7 cellular contexts compared by ENCODE assay signal in genomic region chr3:122383915-122384697, GRCh38. TPM values are rescaled to one million over a fixed set of nuclear protein-coding genes. Genes with fewer than 3 reads are reported as not detected.
DNase-seq lines count a peak whose midpoint lies in the region; ATAC-seq and TF ChIP-seq lines count a peak whose summit lies in the region.

Gene FAM162A, plus strand, starts transcription at chr3:122384182. Its CDS starts 84 bp downstream, at chr3:122384266.

- peaks cover 0 to 31% (median 26%) of the 10 kb centered on the region in 4 donors for H3K4me1 ChIP-seq in sigmoid colon

- intact Hi-C loops in sigmoid colon (cut with DNase I), result loop anchor here (1.0 to 10.0 kb wide), 3 partner anchors 32 to 839 kb away; partner anchors contain the start of genes KPNA1, POLQ and WDR5B

- peak; percentile 89 for ATAC-seq in GM18511 (IDR thresholded peaks at IDR 0.05; ENCODE audit: unreplicated experiment)
- ATAC-seq in HG03039 (IDR thresholded peaks at IDR 0.05; ENCODE audit: unreplicated experiment), result peak; percentile 87

- TF ChIP-seq EP300 in sigmoid colon (IDR thresholded peaks at IDR 0.05), result no peak

- H3K9me3 ChIP-seq in sigmoid colon, result no peaks in the 10 kb centered on the region

- peak; percentile 41 for TF ChIP-seq CTCF in astrocyte of the spinal cord (IDR thresholded peaks at IDR 0.05; ENCODE audit: low read depth, low read length)
- peak; percentile 20 to 37 (median 27) for TF ChIP-seq CTCF in sigmoid colon (IDR thresholded peaks at IDR 0.05)

- H3K27me3 ChIP-seq in sigmoid colon, result no peaks in the 10 kb centered on the region

- peaks cover 0 to 7% (median 0%) of the 10 kb centered on the region in 4 donors for H3K36me3 ChIP-seq in sigmoid colon

- 0 to 1% methylated on average over 51 of the region's 51 CpGs for WGBS in sigmoid colon, 2 donors

- H3K27ac ChIP-seq in sigmoid colon, result peak within 1 kb of the TSS; percentile 90 to 93 (median 92)

- peak; percentile 98 to 99 for DNase-seq in NCI-H2081 (lab: John Stamatoyannopoulos, UW)
- DNase-seq in T1000 (lab: John Stamatoyannopoulos, UW), result peak; percentile 85
- DNase-seq in astrocyte of the spinal cord (ENCODE audit: low read depth, low spot score), result peak; percentile 89
- DNase-seq in hypothalamus (lab: John Stamatoyannopoulos, UW), result peak; percentile 38 to 96 (median 89)
- peak; percentile 94 for DNase-seq in sigmoid colon

- in situ Hi-C loops in astrocyte of the spinal cord (cut with HindIII; ENCODE audit: low sequenced_read_pairs), result no loop called here

- peak within 1 kb of the TSS; percentile 93 for H3K4me3 ChIP-seq in astrocyte of the spinal cord (ENCODE audit: low read depth, low read length)
- H3K4me3 ChIP-seq in sigmoid colon, result peak within 1 kb of the TSS; percentile 56 to 76 (median 72)

- TF ChIP-seq POLR2A in sigmoid colon (IDR thresholded peaks at IDR 0.05), result peak; percentile 77 to 86

RNA-seq across cellular contexts. Expression of gene FAM162A, which starts in this region (rescaled TPM):
- 10 to 100 TPM; 37.1 to 56.6 (median 45.6) TPM for total RNA-seq in sigmoid colon
- polyA plus RNA-seq in sigmoid colon, result 100 to 1,000 TPM; 200 to 298 (median 277) TPM

Comparison
In these comparisons a context has a peak if more than half of its experiments do, and no peak if none do; other contexts are left out.
1. Peak in every context shown above with its lines: DNase-seq, ATAC-seq, H3K4me3 ChIP-seq and H3K27ac ChIP-seq.